ENCODE assay signal across 16 cellular contexts in the genomic region with DNA sequence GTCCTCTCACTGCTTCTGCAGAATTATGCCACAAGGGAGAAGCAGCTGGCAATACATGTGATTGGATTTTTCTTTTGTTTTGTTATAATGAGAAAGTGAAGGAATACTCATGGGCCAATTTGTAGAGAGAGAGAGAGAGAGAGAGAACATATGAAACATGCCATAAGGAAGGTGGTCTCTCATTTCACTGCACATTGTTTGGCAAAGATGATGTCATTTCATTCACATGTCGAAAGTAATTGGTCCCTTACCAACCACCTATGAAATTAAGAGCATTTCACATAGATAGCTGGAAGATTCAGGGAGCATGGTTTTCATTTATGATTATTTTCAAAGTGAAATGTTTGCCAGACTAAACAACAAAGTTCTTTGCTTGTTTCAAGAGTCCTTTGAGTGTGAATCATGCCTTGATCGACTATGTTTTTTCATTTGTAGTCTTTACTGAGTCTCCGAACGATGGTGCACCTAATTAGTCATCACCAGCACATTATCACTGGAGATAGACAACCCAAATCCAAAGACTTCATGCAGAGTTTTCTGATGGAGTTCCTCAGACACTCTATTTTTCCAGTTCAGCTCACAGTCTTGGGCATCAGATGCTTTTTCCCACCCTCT.
DNase-seq lines count a peak whose midpoint lies in the region; FAIRE-seq and TF ChIP-seq lines count a peak whose summit lies in the region.
"Had no signal": no experiment of that assay in that cellular context is flagged by ENCODE, and none has a peak within 500 bp of the region (broad histone marks: within the 10 kb centered on the region; RNA-seq: fewer than 3 reads in every experiment).

No MANE protein-coding gene starts in this region.

- no peaks in the 10 kb centered on the region for H4K20me1 ChIP-seq in hepatocyte (ENCODE audit: insufficient read depth, poor library complexity, severe bottlenecking)

- peaks cover 11% of the 10 kb centered on the region for H3K4me1 Mint-ChIP-seq in HFFc6 (ENCODE audit: low read depth)

- peaks cover 4% of the 10 kb centered on the region for H3K27me3 Mint-ChIP-seq in HFFc6 (ENCODE audit: insufficient read depth)

- H2BK15ac ChIP-seq in neuronal stem cell (ENCODE audit: low read length): no peak overlapping the region

- H2AFZ ChIP-seq in neuronal stem cell (ENCODE audit: low read length) (no peak overlapping the region), hepatocyte (no peak overlapping the region)

- FAIRE-seq in GM12892 (lab: Jason Lieb, UNC): no peak

- no peaks in the 10 kb centered on the region for H3K79me1 ChIP-seq in neuronal stem cell (ENCODE audit: low read depth, low read length)

- H3K36me3 ChIP-seq in neuronal stem cell (replicated peaks in 1 of 2; ENCODE audit: control insufficient read depth in 2 of 2, insufficient read depth in 2 of 2, low read length in 2 of 2) (no peaks in the 10 kb centered on the region), hepatocyte (replicated peaks; ENCODE audit: insufficient read depth, low read depth) (no peaks in the 10 kb centered on the region)
- H3K36me3 ChIP-seq: BE2C, SJSA1 had no signal

- H3K4me1 ChIP-seq in neuronal stem cell (ENCODE audit: control insufficient read depth in 2 of 2, insufficient read depth in 1 of 2, low read depth in 1 of 2, low read length in 2 of 2) (peaks cover 6 to 26% of the 10 kb centered on the region in 2 donors), hepatocyte (ENCODE audit: insufficient read depth) (no peaks in the 10 kb centered on the region)
- H3K4me1 ChIP-seq: BE2C had no signal

- no peak overlapping the region for H3K27ac ChIP-seq in neuronal stem cell (replicated peaks; ENCODE audit: low read length)
- no peak overlapping the region for H3K27ac ChIP-seq in hepatocyte
- H3K27ac ChIP-seq: HL-60, SJSA1 had no signal

- no peak overlapping the region for H2BK5ac ChIP-seq in neuronal stem cell (ENCODE audit: low read length)

- no peak overlapping the region for H4K91ac ChIP-seq in neuronal stem cell (ENCODE audit: low read depth, low read length, poor library complexity)

- no peak for TF ChIP-seq POLR2A in GM12892 (IDR thresholded peaks at IDR 0.05; ENCODE audit: low read depth, low read length)

- H3K27ac Mint-ChIP-seq in HFFc6: no peak overlapping the region
- H3K27ac Mint-ChIP-seq: CD4-positive, alpha-beta memory T cell had no signal

- no peak overlapping the region for H3K4ac ChIP-seq in neuronal stem cell (ENCODE audit: low read length)

- no peaks in the 10 kb centered on the region for H3K27me3 ChIP-seq in neuronal stem cell (ENCODE audit: control insufficient read depth in 3 of 3, insufficient read depth in 3 of 3, low read depth in 1 of 3, low read length in 3 of 3)
- no peaks in the 10 kb centered on the region for H3K27me3 ChIP-seq in hepatocyte
- H3K27me3 ChIP-seq: BE2C, SJSA1 had no signal

- DNase-seq in EH (ENCODE audit: low read depth): peak; percentile 35
- peak; percentile 35 for DNase-seq in HFFc6
- DNase-seq in choroid plexus epithelial cell (ENCODE audit: low read depth): peak; percentile 29
- DNase-seq in neuronal stem cell (ENCODE audit: low spot score): no peak
- DNase-seq in GM12892 (ENCODE audit: insufficient read length): no peak
- no peak for DNase-seq in hepatocyte (ENCODE audit: low spot score)
- no peak for DNase-seq in activated CD4-positive, alpha-beta T cell treated with anti-CD3 and anti-CD28 coated beads, Interleukin-2, amount 50 U/mL, for 1 hour
- DNase-seq in NCI-H2029 treated with DMSO at 0.1 percent for 48 hours (lab: John Stamatoyannopoulos, UW): no peak
- DNase-seq: BE2C; CD4-positive, alpha-beta memory T cell; KBM-7; NCI-H1092; NCI-H2107; NCI-H69 had no signal

- H2BK120ac ChIP-seq in neuronal stem cell (ENCODE audit: low read depth, low read length): no peak overlapping the region

- H3K9me2 ChIP-seq in hepatocyte (replicated peaks; ENCODE audit: insufficient read depth): no peaks in the 10 kb centered on the region

- no CpG with 5 or more reads among the region's 4 CpGs for WGBS in neuronal stem cell (ENCODE audit: extremely low coverage in 2 of 2, insufficient read length in 2 of 2, insufficient replicate concordance in 1 of 2), 2 donors
- WGBS in hepatocyte (ENCODE audit: low lambda C conversion rate, missing lambda C conversion rate): 79% methylated on average over 4 of the region's 4 CpGs

- H3K14ac ChIP-seq in neuronal stem cell (ENCODE audit: low read length): no peak overlapping the region

- no peaks in the 10 kb centered on the region for H3K9me3 Mint-ChIP-seq in HFFc6
- H3K9me3 Mint-ChIP-seq: CD4-positive, alpha-beta memory T cell had no signal

- no peak overlapping the region for H3K4me3 Mint-ChIP-seq in HFFc6
- H3K4me3 Mint-ChIP-seq: CD4-positive, alpha-beta memory T cell had no signal

- TF ChIP-seq CTCF in HFFc6 (IDR thresholded peaks at IDR 0.05): no peak
- no peak for TF ChIP-seq CTCF in choroid plexus epithelial cell (conservative IDR thresholded peaks at IDR 0.05; ENCODE audit: low read depth, low read length)
- TF ChIP-seq CTCF in hepatocyte (IDR thresholded peaks at IDR 0.05; ENCODE audit: poor library complexity): no peak

- H3K18ac ChIP-seq in neuronal stem cell (ENCODE audit: low read length): peak overlapping the region; percentile 41

- H2AK5ac ChIP-seq in neuronal stem cell (ENCODE audit: low read depth, low read length): no peak overlapping the region

- H3K4me3 ChIP-seq in choroid plexus epithelial cell (ENCODE audit: low read depth, low read length) (no peak overlapping the region), neuronal stem cell (ENCODE audit: low read length in 2 of 2) (no peak overlapping the region), hepatocyte (no peak overlapping the region)
- H3K4me3 ChIP-seq: SJSA1 had no signal

- H3K9me3 ChIP-seq in neuronal stem cell (replicated peaks in 1 of 2; ENCODE audit: control insufficient read depth in 2 of 2, insufficient read depth in 1 of 2, low read depth in 1 of 2, low read length in 2 of 2) (no peaks in the 10 kb centered on the region), hepatocyte (ENCODE audit: low read depth) (no peaks in the 10 kb centered on the region)
- H3K9me3 ChIP-seq: BE2C, SJSA1 had no signal

- no peak overlapping the region for H3K9ac ChIP-seq in neuronal stem cell (ENCODE audit: low read depth, low read length, poor library complexity)

- H3K36me3 Mint-ChIP-seq in HFFc6 (ENCODE audit: low read depth): no peaks in the 10 kb centered on the region
- H3K36me3 Mint-ChIP-seq: CD4-positive, alpha-beta memory T cell had no signal

- no peak overlapping the region for H2BK12ac ChIP-seq in neuronal stem cell (ENCODE audit: low read length)

- no peak overlapping the region for H3K23ac ChIP-seq in neuronal stem cell (ENCODE audit: low read depth, low read length, poor library complexity)

- no peak overlapping the region for H4K8ac ChIP-seq in neuronal stem cell (ENCODE audit: low read depth, low read length)

- H3K4me2 ChIP-seq in neuronal stem cell (ENCODE audit: insufficient read depth, low read length, poor library complexity, severe bottlenecking): no peak overlapping the region
- no peak overlapping the region for H3K4me2 ChIP-seq in hepatocyte

- no peaks in the 10 kb centered on the region for H3K79me2 ChIP-seq in hepatocyte

Comparison
In these comparisons a context has a peak if more than half of its experiments do, and no peak if none do; other contexts are left out.
1. DNase-seq: peak in EH (single experiment), HFFc6 (single experiment) and choroid plexus epithelial cell (single experiment); none in neuronal stem cell (single experiment), GM12892 (single experiment), hepatocyte (single experiment), activated CD4-positive, alpha-beta T cell treated with anti-CD3 and anti-CD28 coated beads, Interleukin-2, amount 50 U/mL, for 1 hour (single experiment) and NCI-H2029 treated with DMSO at 0.1 percent for 48 hours (single experiment).